17 cellular contexts compared by ENCODE assay signal in genomic region chr6:7171119-7171518, GRCh38.
DNase-seq lines count a peak whose midpoint lies in the region; ATAC-seq, FAIRE-seq and TF ChIP-seq lines count a peak whose summit lies in the region.
"Had no signal": no experiment of that assay in that cellular context is flagged by ENCODE, and none has a peak within 500 bp of the region (broad histone marks: within the 10 kb centered on the region; RNA-seq: fewer than 3 reads in every experiment).

No MANE protein-coding gene starts in this region.

- WGBS in right cardiac atrium = 85% methylated on average over 10 of the region's 10 CpGs

- peak overlapping the region; percentile 49 for H3K27ac ChIP-seq in cardiac muscle cell
- no peak overlapping the region for H3K27ac ChIP-seq in right cardiac atrium (ENCODE audit: low read length)
- peak overlapping the region; percentile 97 for H3K27ac ChIP-seq in SK-N-MC
- peak overlapping the region; percentile 31 for H3K27ac ChIP-seq in lower lobe of right lung
- no peak overlapping the region for H3K27ac ChIP-seq in effector memory CD4-positive, alpha-beta T cell (ENCODE audit: insufficient read depth, low read length, poor library complexity, severe bottlenecking)
- H3K27ac ChIP-seq: upper lobe of right lung had no signal

- no peaks in the 10 kb centered on the region for H3K27me3 ChIP-seq in cardiac muscle cell
- H3K27me3 ChIP-seq in right cardiac atrium (ENCODE audit: control insufficient read depth, insufficient read depth) = no peaks in the 10 kb centered on the region
- no peaks in the 10 kb centered on the region for H3K27me3 ChIP-seq in lower lobe of right lung (ENCODE audit: low read depth)
- H3K27me3 ChIP-seq in effector memory CD4-positive, alpha-beta T cell (replicated peaks; ENCODE audit: control insufficient read depth, insufficient read depth, low read length, poor library complexity, severe bottlenecking) = no peaks in the 10 kb centered on the region
- H3K27me3 ChIP-seq in MG63 = no peaks in the 10 kb centered on the region
- H3K27me3 ChIP-seq: upper lobe of right lung had no signal

- H3K36me3 ChIP-seq in cardiac muscle cell = no peaks in the 10 kb centered on the region
- peaks cover under 1% of the 10 kb centered on the region; the same call in 1 of the 2 replicates for H3K36me3 ChIP-seq in SK-N-MC (ENCODE audit: insufficient read depth, low read length)
- H3K36me3 ChIP-seq in lower lobe of right lung = no peaks in the 10 kb centered on the region
- H3K36me3 ChIP-seq in effector memory CD4-positive, alpha-beta T cell (ENCODE audit: control insufficient read depth, insufficient read depth, low read length) = no peaks in the 10 kb centered on the region
- peaks cover 2% of the 10 kb centered on the region for H3K36me3 ChIP-seq in MG63
- H3K36me3 ChIP-seq: upper lobe of right lung had no signal

- FAIRE-seq in H54 (lab: Jason Lieb, UNC) = no peak
- FAIRE-seq: colon had no signal

- H3K4me3 ChIP-seq in cardiac muscle cell = no peak overlapping the region
- H3K4me3 ChIP-seq in right cardiac atrium (ENCODE audit: low read length) = no peak overlapping the region
- no peak overlapping the region for H3K4me3 ChIP-seq in SK-N-MC
- no peak overlapping the region for H3K4me3 ChIP-seq in lower lobe of right lung
- H3K4me3 ChIP-seq in effector memory CD4-positive, alpha-beta T cell (ENCODE audit: insufficient read depth, low read depth, low read length, poor library complexity, severe bottlenecking) = no peak overlapping the region
- no peak overlapping the region for H3K4me3 ChIP-seq in MG63
- H3K4me3 ChIP-seq: skin epidermis, upper lobe of right lung had no signal

- no peak for DNase-seq in cardiac muscle cell (ENCODE audit: low read depth in 1 of 2, low spot score in 1 of 2)
- no peak for DNase-seq in right cardiac atrium
- no peak for DNase-seq in SK-N-MC (ENCODE audit: low read depth, low spot score)
- DNase-seq in lower lobe of right lung = no peak
- DNase-seq in H54 (ENCODE audit: insufficient read length, low spot score) = no peak
- no peak for DNase-seq in dedifferentiated amniotic fluid mesenchymal stem cell (ENCODE audit: extremely low spot score)
- DNase-seq in effector memory CD4-positive, alpha-beta T cell = no peak
- no peak for DNase-seq in MG63
- DNase-seq: activated CD8-positive, alpha-beta T cell treated with anti-CD3 and anti-CD28 coated beads, Interleukin-2, amount 10 ng/mL, durations not matched to agents 7 days and 5 days; activated naive CD8-positive, alpha-beta T cell treated with anti-CD3 and anti-CD28 coated beads for 36 hours; NCI-H524; nephron progenitor cell; RPMI8226; T1000; upper lobe of right lung had no signal

- H3K4me1 ChIP-seq in cardiac muscle cell (ENCODE audit: low read depth) = peaks cover 43% of the 10 kb centered on the region
- peaks cover 38% of the 10 kb centered on the region for H3K4me1 ChIP-seq in right cardiac atrium (ENCODE audit: control insufficient read depth, insufficient read depth, low read length)
- peaks cover 80% of the 10 kb centered on the region for H3K4me1 ChIP-seq in lower lobe of right lung
- no peaks in the 10 kb centered on the region for H3K4me1 ChIP-seq in effector memory CD4-positive, alpha-beta T cell (ENCODE audit: control insufficient read depth, insufficient read depth, low read length, poor library complexity, severe bottlenecking)

- TF ChIP-seq POLR2A in H54 (IDR thresholded peaks at IDR 0.05; ENCODE audit: low read depth, low read length) = no peak

- TF ChIP-seq CTCF in cardiac muscle cell (IDR thresholded peaks at IDR 0.05; ENCODE audit: low read depth, low read length) = no peak
- TF ChIP-seq CTCF in lower lobe of right lung (IDR thresholded peaks at IDR 0.05) = no peak

- H3K9ac ChIP-seq in SK-N-MC (ENCODE audit: insufficient read length) = no peak overlapping the region

- no peak for ATAC-seq in right cardiac atrium
- no peak for ATAC-seq in lower lobe of right lung
- ATAC-seq: activated CD8-positive, alpha-beta T cell treated with anti-CD3 and anti-CD28 coated beads, Interleukin-2, amount 10 ng/mL, durations not matched to agents 7 days and 5 days; upper lobe of right lung had no signal

- intact Hi-C loops in right cardiac atrium (cut with DNase I) = no loop called here
- intact Hi-C loops in lower lobe of right lung (cut with DNase I) = no loop called here

- no peaks in the 10 kb centered on the region for H3K9me3 ChIP-seq in cardiac muscle cell (ENCODE audit: low read depth)
- no peaks in the 10 kb centered on the region for H3K9me3 ChIP-seq in right cardiac atrium (ENCODE audit: control insufficient read depth, low read length)
- H3K9me3 ChIP-seq in SK-N-MC (ENCODE audit: low read depth, low read length) = no peaks in the 10 kb centered on the region
- H3K9me3 ChIP-seq in lower lobe of right lung = no peaks in the 10 kb centered on the region
- H3K9me3 ChIP-seq in effector memory CD4-positive, alpha-beta T cell (ENCODE audit: control insufficient read depth, low read length) = no peaks in the 10 kb centered on the region
- no peaks in the 10 kb centered on the region for H3K9me3 ChIP-seq in MG63
- H3K9me3 ChIP-seq: upper lobe of right lung had no signal

Comparison
In these comparisons a context has a peak if more than half of its experiments do, and no peak if none do; other contexts are left out.
1. H3K27ac ChIP-seq: peak in cardiac muscle cell (single experiment), SK-N-MC (single experiment) and lower lobe of right lung (single experiment); none in right cardiac atrium (single experiment) and effector memory CD4-positive, alpha-beta T cell (single experiment).